ENCODE assay signal across 8 cellular contexts in the genomic region with DNA sequence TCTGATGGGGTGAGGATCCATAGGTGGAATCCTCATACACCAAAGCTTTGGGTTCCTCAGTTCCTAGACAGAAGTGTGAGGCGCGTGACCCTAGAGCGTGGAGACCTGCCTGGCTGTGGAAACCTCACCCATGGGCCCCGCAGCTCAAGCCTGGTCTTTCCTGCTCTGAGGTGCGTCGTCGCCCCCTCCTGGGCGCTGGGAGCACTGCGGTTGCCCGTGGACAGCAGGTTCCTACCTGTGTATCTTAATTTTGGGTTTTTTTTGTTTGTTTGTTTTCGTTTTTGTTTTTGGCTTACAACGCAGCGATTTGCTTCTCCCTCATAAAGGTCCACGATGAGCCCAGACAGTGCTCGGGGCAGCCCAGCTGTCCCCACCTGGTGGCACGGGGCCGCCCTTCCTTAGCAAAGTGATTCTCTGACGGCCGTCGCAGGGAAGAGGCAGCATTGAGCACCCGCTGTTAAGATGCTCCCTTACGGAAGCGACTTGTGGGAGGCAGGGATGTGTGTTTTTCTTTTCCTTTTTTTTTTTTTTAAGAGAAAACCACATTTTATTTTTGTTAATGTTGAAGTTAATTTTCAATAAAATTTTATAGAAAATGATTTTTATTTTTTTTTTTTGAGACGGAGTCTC. TPM values are rescaled to one million over a fixed set of nuclear protein-coding genes. Genes with fewer than 3 reads are reported as not detected.
DNase-seq lines count a peak whose midpoint lies in the region; ATAC-seq and TF ChIP-seq lines count a peak whose summit lies in the region.

No MANE protein-coding gene starts in this region.

- no peaks in the 10 kb centered on the region for H4K20me1 ChIP-seq in HCT116 (ENCODE audit: insufficient read depth)

- no peak overlapping the region; the same call in 1 of the 2 replicates for H3K27ac ChIP-seq in HCT116 (ENCODE audit: low read depth, low read length)
- peak overlapping the region in 20 of 59 donors; percentile 15 to 70 (median 44) for H3K27ac ChIP-seq in dorsolateral prefrontal cortex
- no peak overlapping the region for H3K27ac ChIP-seq in lower lobe of right lung

- H3K4me3 ChIP-seq in HCT116 (replicated peaks in 1 of 2; ENCODE audit: low read depth in 1 of 2, low read length in 2 of 2) (no peak overlapping the region), dorsolateral prefrontal cortex (peak overlapping the region in 11 of 59 donors; percentile 2 to 26 (median 21)), lower lobe of right lung (no peak overlapping the region)

- H3K4me1 ChIP-seq in HCT116 (ENCODE audit: control insufficient read depth in 1 of 2, insufficient read depth in 2 of 2, low read length in 2 of 2) (no peaks in the 10 kb centered on the region; a peak in 1 of 4 replicates), lower lobe of right lung (peaks cover 16% of the 10 kb centered on the region)

- H3K9ac ChIP-seq in HCT116 (ENCODE audit: low read length) = no peak overlapping the region

- H3K79me2 ChIP-seq in HCT116 (ENCODE audit: insufficient read depth, low read length) = no peaks in the 10 kb centered on the region

- H3K27me3 ChIP-seq in HCT116 (ENCODE audit: insufficient read depth, low read length) = no peaks in the 10 kb centered on the region
- H3K27me3 ChIP-seq in dorsolateral prefrontal cortex = no peaks in the 10 kb centered on the region
- H3K27me3 ChIP-seq in lower lobe of right lung (ENCODE audit: low read depth) = no peaks in the 10 kb centered on the region

- TF ChIP-seq CTCF in HCT116 (IDR thresholded peaks at IDR 0.05 in 2 of 3, conservative IDR thresholded peaks at IDR 0.05 in 1 of 3; ENCODE audit: borderline replicate concordance in 1 of 3, insufficient read depth in 1 of 3, low read depth in 2 of 3, low read length in 2 of 3) (peak; percentile 82 to 96 (median 95)), dorsolateral prefrontal cortex (IDR thresholded peaks at IDR 0.05 in 54 of 56, conservative IDR thresholded peaks at IDR 0.05 in 2 of 56; ENCODE audit: low read depth in 1 of 56, partially characterized antibody in 56 of 56) (peak; percentile 60 to 98 (median 92)), lower lobe of right lung (IDR thresholded peaks at IDR 0.05) (peak; percentile 94)

- DNase-seq in CD1c-positive myeloid dendritic cell (ENCODE audit: extremely low spot score) (peak; percentile 70), HCT116 (ENCODE audit: low read depth, low spot score) (peak; percentile 27), NCI-H345 treated with DMSO at 0.1 percent for 48 hours (lab: John Stamatoyannopoulos, UW; ENCODE audit: unreplicated experiment) (peak; percentile 31), dorsolateral prefrontal cortex (peak; percentile 82 to 90 (median 85)), lower lobe of right lung (peak; percentile 86), mesenteric fat pad (ENCODE audit: low spot score) (no peak)
- peak; percentile 82 to 83 for DNase-seq in activated CD4-positive, alpha-beta T cell treated with anti-CD3 and anti-CD28 coated beads, Interleukin-2, amount 50 U/mL, for 4 hours
- peak; percentile 46 for DNase-seq in stimulated activated CD8-positive, alpha-beta memory T cell treated with anti-CD3 and anti-CD28 coated beads, Interleukin-12 subunit alpha, Interleukin-12 subunit beta, amount 100 ng/mL, for 24 hours (ENCODE audit: extremely low read depth)

- intact Hi-C loops in HCT116 (cut with micrococcal nuclease) = loop anchor here (1.0 kb wide), 1 partner anchor 165 kb away; no protein-coding TSS in a partner anchor
- intact Hi-C loops in dorsolateral prefrontal cortex (cut with DNase I) = loop anchor here in 1 of 2 donors (1.0 kb wide), 1 partner anchor 165 kb away; no protein-coding TSS in a partner anchor
- intact Hi-C loops in lower lobe of right lung (cut with DNase I) = no loop called here

- RAD21 ChIA-PET in HCT116 (lab: Charles Lee; ENCODE audit: low non-redundant PET in 1 of 2, low total read pairs in 2 of 2, uncharacterized antibody in 2 of 2, unreplicated experiment in 2 of 2) = interaction anchor here in 1 of 2 experiments (1.0 kb wide), 1 partner anchor 165 kb away, joined by 3 read pairs; no protein-coding TSS in a partner anchor

- no peaks in the 10 kb centered on the region for H3K9me2 ChIP-seq in HCT116 (ENCODE audit: insufficient read depth)

- H2AFZ ChIP-seq in HCT116 (ENCODE audit: low read depth, low read length, poor library complexity, severe bottlenecking) = no peak overlapping the region

- H3K36me3 ChIP-seq in HCT116 (ENCODE audit: control insufficient read depth in 1 of 2, insufficient read depth in 2 of 2, low read length in 2 of 2) (no peaks in the 10 kb centered on the region), lower lobe of right lung (peaks cover 66% of the 10 kb centered on the region)

- no peak overlapping the region for H3K4me2 ChIP-seq in HCT116 (ENCODE audit: low read length)

- CTCF ChIA-PET in HCT116 (lab: Charles Lee) = interaction anchor here (0.6 to 1.3 kb wide), 7 partner anchors 12 to 167 kb away, joined by 3 to 7 read pairs (median 5); no protein-coding TSS in a partner anchor

- TF ChIP-seq RAD21 in HCT116 (IDR thresholded peaks at IDR 0.05; ENCODE audit: low read depth) = peak; percentile 86

- no TSS peak for BruUV-seq in HCT116 (replicated peaks; lab: Mats Ljungman, UMichigan)

- H3K9me3 ChIP-seq in HCT116 (ENCODE audit: control insufficient read depth in 1 of 2, insufficient read depth in 1 of 2, low read depth in 1 of 2, low read length in 2 of 2) = no peaks in the 10 kb centered on the region
- H3K9me3 ChIP-seq in lower lobe of right lung = no peaks in the 10 kb centered on the region

- ATAC-seq in HCT116 (peak; percentile 96), lower lobe of right lung (peak; percentile 85 to 87)

- POLR2A ChIA-PET in HCT116 (lab: Charles Lee) = no interaction called here

- TF ChIP-seq POLR2A in HCT116 (IDR thresholded peaks at IDR 0.05; ENCODE audit: borderline replicate concordance, extremely low read depth, insufficient read depth, insufficient read length) = no peak

TF ChIP-seq in HCT116, 20 proteins besides CTCF, POLR2A, EP300 and RAD21 (continues in another document):
- TF ChIP-seq ZBTB33 (IDR thresholded peaks at IDR 0.05; ENCODE audit: extremely low read depth, insufficient replicate concordance, low read length) (no peak), ZNF274 (IDR thresholded peaks at IDR 0.05; ENCODE audit: low read depth, low read length) (no peak), ELF1 (IDR thresholded peaks at IDR 0.05; ENCODE audit: borderline replicate concordance, low read depth) (no peak), ATF3 (IDR thresholded peaks at IDR 0.05) (no peak), EGR1 (IDR thresholded peaks at IDR 0.05; ENCODE audit: low read depth) (no peak), EZH2phosphoT487 (IDR thresholded peaks at IDR 0.05; ENCODE audit: borderline replicate concordance) (no peak), SP1 (IDR thresholded peaks at IDR 0.05; ENCODE audit: low read depth) (no peak), FOSL1 (IDR thresholded peaks at IDR 0.05; ENCODE audit: low read depth) (no peak), ZFX (IDR thresholded peaks at IDR 0.05) (no peak), YY1 (IDR thresholded peaks at IDR 0.05; ENCODE audit: extremely low read depth, insufficient replicate concordance, low read depth, low read length) (no peak), POLR2AphosphoS5 (IDR thresholded peaks at IDR 0.05; ENCODE audit: low read depth, low read length) (no peak), JUND (IDR thresholded peaks at IDR 0.05) (no peak)
- TF ChIP-seq, protein P1, sequence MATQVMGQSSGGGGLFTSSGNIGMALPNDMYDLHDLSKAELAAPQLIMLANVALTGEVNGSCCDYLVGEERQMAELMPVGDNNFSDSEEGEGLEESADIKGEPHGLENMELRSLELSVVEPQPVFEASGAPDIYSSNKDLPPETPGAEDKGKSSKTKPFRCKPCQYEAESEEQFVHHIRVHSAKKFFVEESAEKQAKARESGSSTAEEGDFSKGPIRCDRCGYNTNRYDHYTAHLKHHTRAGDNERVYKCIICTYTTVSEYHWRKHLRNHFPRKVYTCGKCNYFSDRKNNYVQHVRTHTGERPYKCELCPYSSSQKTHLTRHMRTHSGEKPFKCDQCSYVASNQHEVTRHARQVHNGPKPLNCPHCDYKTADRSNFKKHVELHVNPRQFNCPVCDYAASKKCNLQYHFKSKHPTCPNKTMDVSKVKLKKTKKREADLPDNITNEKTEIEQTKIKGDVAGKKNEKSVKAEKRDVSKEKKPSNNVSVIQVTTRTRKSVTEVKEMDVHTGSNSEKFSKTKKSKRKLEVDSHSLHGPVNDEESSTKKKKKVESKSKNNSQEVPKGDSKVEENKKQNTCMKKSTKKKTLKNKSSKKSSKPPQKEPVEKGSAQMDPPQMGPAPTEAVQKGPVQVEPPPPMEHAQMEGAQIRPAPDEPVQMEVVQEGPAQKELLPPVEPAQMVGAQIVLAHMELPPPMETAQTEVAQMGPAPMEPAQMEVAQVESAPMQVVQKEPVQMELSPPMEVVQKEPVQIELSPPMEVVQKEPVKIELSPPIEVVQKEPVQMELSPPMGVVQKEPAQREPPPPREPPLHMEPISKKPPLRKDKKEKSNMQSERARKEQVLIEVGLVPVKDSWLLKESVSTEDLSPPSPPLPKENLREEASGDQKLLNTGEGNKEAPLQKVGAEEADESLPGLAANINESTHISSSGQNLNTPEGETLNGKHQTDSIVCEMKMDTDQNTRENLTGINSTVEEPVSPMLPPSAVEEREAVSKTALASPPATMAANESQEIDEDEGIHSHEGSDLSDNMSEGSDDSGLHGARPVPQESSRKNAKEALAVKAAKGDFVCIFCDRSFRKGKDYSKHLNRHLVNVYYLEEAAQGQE (IDR thresholded peaks at IDR 0.05; ENCODE audit: low read depth) = no peak

RNA-seq across cellular contexts. Expression of gene TRAPPC10, which starts 36.5 kb away (rescaled TPM):
- total RNA-seq in HCT116 (2021; ENCODE audit: unreplicated experiment) (31.5 TPM), dorsolateral prefrontal cortex (100 to 1,000 TPM in 1 of 120 experiments, 10 to 100 TPM in 119; 49.1 to 103 (median 69.3) TPM), lower lobe of right lung (47.4 TPM), mesenteric fat pad (44.4 TPM)
- polyA plus RNA-seq in HCT116 (2012) = 13.1 and 16.6 TPM in 2 replicates
